ENCODE assay signal across 16 cellular contexts in the genomic region with DNA sequence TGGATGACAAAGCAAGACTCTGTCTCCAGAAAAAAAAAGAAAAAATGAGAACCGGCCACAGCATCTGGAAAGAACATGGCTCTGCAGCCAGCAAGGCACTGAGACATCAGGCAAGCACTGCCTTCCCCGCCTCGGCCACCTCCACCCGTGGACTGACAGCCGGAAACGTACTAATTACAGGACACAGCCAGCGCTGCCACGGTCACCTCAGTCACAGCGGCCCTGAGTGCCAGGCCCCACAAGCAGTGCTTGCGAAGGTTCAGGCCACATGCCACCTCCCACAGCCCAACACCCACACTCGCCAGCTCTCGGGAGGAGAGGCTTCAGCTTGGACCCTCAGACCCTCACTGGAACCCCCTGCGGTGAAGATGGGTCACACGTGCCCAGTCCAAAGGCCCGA. TPM values are rescaled to one million over a fixed set of nuclear protein-coding genes. Genes with fewer than 3 reads are reported as not detected.
A peak's percentile ranks its signal among the peaks of the same experiment; 100 is the strongest.
DNase-seq lines count a peak whose midpoint lies in the region; ATAC-seq and TF ChIP-seq lines count a peak whose summit lies in the region.
"Had no signal": no experiment of that assay in that cellular context is flagged by ENCODE, and none has a peak within 500 bp of the region (broad histone marks: within the 10 kb centered on the region; RNA-seq: fewer than 3 reads in every experiment).

No MANE protein-coding gene starts in this region.

- H3K9ac ChIP-seq in BLaER1 = no peak overlapping the region
- peak overlapping the region; percentile 40; the same call in 1 of the 2 replicates for H3K9ac ChIP-seq in HCT116 (ENCODE audit: low read length)
- peak overlapping the region; percentile 17 for H3K9ac ChIP-seq in neuronal stem cell (ENCODE audit: low read depth, low read length, poor library complexity)

- no peak overlapping the region for H2BK12ac ChIP-seq in neuronal stem cell (ENCODE audit: low read length)

- DNase-seq in Right ventricle myocardium inferior (ENCODE audit: missing footprints) (peak; percentile 67), right atrium auricular region (ENCODE audit: low spot score) (no peak), HCT116 (ENCODE audit: low read depth, low spot score) (no peak), neuronal stem cell (ENCODE audit: low spot score) (no peak), germinal center (ENCODE audit: low spot score) (no peak), NCI-H446 treated with DMSO at 0.1 percent for 48 hours (lab: John Stamatoyannopoulos, UW) (no peak)
- DNase-seq: 8988T; Caco-2; CD4-positive, alpha-beta T cell; DMS153; DMS79; GF-D8; GOT3 had no signal

- no peak overlapping the region for H4K8ac ChIP-seq in neuronal stem cell (ENCODE audit: low read depth, low read length)

- H2BK5ac ChIP-seq in neuronal stem cell (ENCODE audit: low read length) = no peak overlapping the region

- H3K4me1 ChIP-seq in right atrium auricular region (peaks cover 0 to 9% of the 10 kb centered on the region in 2 donors), BLaER1 (peaks cover 37% of the 10 kb centered on the region), HCT116 (ENCODE audit: control insufficient read depth in 1 of 2, insufficient read depth in 2 of 2, low read length in 2 of 2) (peaks cover 11 to 19% of the 10 kb centered on the region in 2 experiments), neuronal stem cell (ENCODE audit: control insufficient read depth in 2 of 2, insufficient read depth in 1 of 2, low read depth in 1 of 2, low read length in 2 of 2) (peaks cover 0 to 2% of the 10 kb centered on the region in 2 donors)
- H3K4me1 ChIP-seq: HAP-1 had no signal

- H3K27ac ChIP-seq in right atrium auricular region = peak overlapping the region in 1 of 2 donors; percentile 62
- peak overlapping the region; percentile 22; the same call in 1 of the 2 replicates for H3K27ac ChIP-seq in BLaER1
- no peak overlapping the region; the same call in 1 of the 2 replicates for H3K27ac ChIP-seq in HCT116 (ENCODE audit: low read depth, low read length)
- no peak overlapping the region for H3K27ac ChIP-seq in neuronal stem cell (replicated peaks; ENCODE audit: low read length)
- H3K27ac ChIP-seq: C4-2B had no signal

- H3K14ac ChIP-seq in neuronal stem cell (ENCODE audit: low read length) = no peak overlapping the region

- ATAC-seq in Right ventricle myocardium inferior (peak; percentile 41), HCT116 (no peak)

- no peaks in the 10 kb centered on the region for H3K9me2 ChIP-seq in HCT116 (ENCODE audit: insufficient read depth)

- POLR2A ChIA-PET in HCT116 (lab: Charles Lee) = no interaction called here

- no peak overlapping the region for H3K23ac ChIP-seq in neuronal stem cell (ENCODE audit: low read depth, low read length, poor library complexity)

- H3K79me2 ChIP-seq in HCT116 (ENCODE audit: insufficient read depth, low read length) = no peaks in the 10 kb centered on the region

- CTCF ChIA-PET in HCT116 (lab: Charles Lee) = no interaction called here

- H3K27me3 ChIP-seq in right atrium auricular region = no peaks in the 10 kb centered on the region
- no peaks in the 10 kb centered on the region for H3K27me3 ChIP-seq in BLaER1
- no peaks in the 10 kb centered on the region for H3K27me3 ChIP-seq in HCT116 (ENCODE audit: insufficient read depth, low read length)
- no peaks in the 10 kb centered on the region for H3K27me3 ChIP-seq in neuronal stem cell (ENCODE audit: control insufficient read depth in 3 of 3, insufficient read depth in 3 of 3, low read depth in 1 of 3, low read length in 3 of 3)

- H4K20me1 ChIP-seq in BLaER1 (no peaks in the 10 kb centered on the region), HCT116 (ENCODE audit: insufficient read depth) (no peaks in the 10 kb centered on the region)

- TF ChIP-seq POLR2A in HCT116 (IDR thresholded peaks at IDR 0.05; ENCODE audit: borderline replicate concordance, extremely low read depth, insufficient read depth, insufficient read length) = no peak

- WGBS in neuronal stem cell (ENCODE audit: extremely low coverage in 2 of 2, insufficient read length in 2 of 2, insufficient replicate concordance in 1 of 2), 2 donors = no CpG with 5 or more reads among the region's 15 CpGs

- no peak overlapping the region for H2AK5ac ChIP-seq in neuronal stem cell (ENCODE audit: low read depth, low read length)

- H3K4ac ChIP-seq in neuronal stem cell (ENCODE audit: low read length) = no peak overlapping the region

- H3K4me3 ChIP-seq in right atrium auricular region (no peak overlapping the region), BLaER1 (no peak overlapping the region), HCT116 (replicated peaks in 1 of 2; ENCODE audit: low read depth in 1 of 2, low read length in 2 of 2) (no peak overlapping the region), neuronal stem cell (ENCODE audit: low read length in 2 of 2) (no peak overlapping the region)
- H3K4me3 ChIP-seq: HAP-1 had no signal

- TF ChIP-seq RAD21 in HCT116 (IDR thresholded peaks at IDR 0.05; ENCODE audit: low read depth) = no peak

- H3K18ac ChIP-seq in neuronal stem cell (ENCODE audit: low read length) = no peak overlapping the region

- H2BK120ac ChIP-seq in neuronal stem cell (ENCODE audit: low read depth, low read length) = no peak overlapping the region

- no peaks in the 10 kb centered on the region for H3K36me3 ChIP-seq in right atrium auricular region
- H3K36me3 ChIP-seq in BLaER1 = no peaks in the 10 kb centered on the region
- H3K36me3 ChIP-seq in HCT116 (ENCODE audit: control insufficient read depth in 1 of 2, insufficient read depth in 2 of 2, low read length in 2 of 2) = no peaks in the 10 kb centered on the region
- H3K36me3 ChIP-seq in neuronal stem cell (replicated peaks in 1 of 2; ENCODE audit: control insufficient read depth in 2 of 2, insufficient read depth in 2 of 2, low read length in 2 of 2) = no peaks in the 10 kb centered on the region
- H3K36me3 ChIP-seq: HAP-1 had no signal

- no peak overlapping the region for H4K91ac ChIP-seq in neuronal stem cell (ENCODE audit: low read depth, low read length, poor library complexity)

- RAD21 ChIA-PET in HCT116 (lab: Charles Lee; ENCODE audit: low non-redundant PET in 1 of 2, low total read pairs in 2 of 2, uncharacterized antibody in 2 of 2, unreplicated experiment in 2 of 2) = no interaction called here

- intact Hi-C loops in Right ventricle myocardium inferior (cut with DNase I) (no loop called here), HCT116 (cut with micrococcal nuclease) (no loop called here)

- H2AFZ ChIP-seq in HCT116 (ENCODE audit: low read depth, low read length, poor library complexity, severe bottlenecking) = no peak overlapping the region
- H2AFZ ChIP-seq in neuronal stem cell (ENCODE audit: low read length) = no peak overlapping the region

- TF ChIP-seq CTCF in right atrium auricular region (IDR thresholded peaks at IDR 0.05) = no peak
- TF ChIP-seq CTCF in HCT116 (IDR thresholded peaks at IDR 0.05 in 2 of 3, conservative IDR thresholded peaks at IDR 0.05 in 1 of 3; ENCODE audit: borderline replicate concordance in 1 of 3, insufficient read depth in 1 of 3, low read depth in 2 of 3, low read length in 2 of 3) = no peak

- no peaks in the 10 kb centered on the region for H3K79me1 ChIP-seq in neuronal stem cell (ENCODE audit: low read depth, low read length)

- H3K9me3 ChIP-seq in right atrium auricular region = no peaks in the 10 kb centered on the region
- H3K9me3 ChIP-seq in BLaER1 = no peaks in the 10 kb centered on the region
- H3K9me3 ChIP-seq in HCT116 (ENCODE audit: control insufficient read depth in 1 of 2, insufficient read depth in 1 of 2, low read depth in 1 of 2, low read length in 2 of 2) = no peaks in the 10 kb centered on the region
- H3K9me3 ChIP-seq in neuronal stem cell (replicated peaks in 1 of 2; ENCODE audit: control insufficient read depth in 2 of 2, insufficient read depth in 1 of 2, low read depth in 1 of 2, low read length in 2 of 2) = no peaks in the 10 kb centered on the region
- H3K9me3 ChIP-seq: Caco-2, HAP-1 had no signal

- BruUV-seq in HCT116 (replicated peaks; lab: Mats Ljungman, UMichigan) = no TSS peak

- peak overlapping the region; percentile 76 for H3K4me2 ChIP-seq in BLaER1
- H3K4me2 ChIP-seq in HCT116 (ENCODE audit: low read length) = peak overlapping the region; percentile 75
- no peak overlapping the region for H3K4me2 ChIP-seq in neuronal stem cell (ENCODE audit: insufficient read depth, low read length, poor library complexity, severe bottlenecking)

- no peak overlapping the region for H2BK15ac ChIP-seq in neuronal stem cell (ENCODE audit: low read length)

TF ChIP-seq in HCT116, 20 proteins besides CTCF, POLR2A, EP300 and RAD21:
- TF ChIP-seq ATF3 (IDR thresholded peaks at IDR 0.05) (no peak), SRF (IDR thresholded peaks at IDR 0.05; ENCODE audit: low read depth) (no peak), ZFX (IDR thresholded peaks at IDR 0.05) (no peak), JUND (IDR thresholded peaks at IDR 0.05) (no peak), SP1 (IDR thresholded peaks at IDR 0.05; ENCODE audit: low read depth) (no peak), EGR1 (IDR thresholded peaks at IDR 0.05; ENCODE audit: low read depth) (no peak), SIN3A (IDR thresholded peaks at IDR 0.05; ENCODE audit: low read depth) (no peak), FOSL1 (IDR thresholded peaks at IDR 0.05; ENCODE audit: low read depth) (no peak), ELF1 (IDR thresholded peaks at IDR 0.05; ENCODE audit: borderline replicate concordance, low read depth) (no peak)
TF ChIP-seq in HCT116: peak in this region for 0.

RNA-seq across cellular contexts. Expression of gene FAM53A, which starts 16.8 kb away (rescaled TPM):
- total RNA-seq in Right ventricle myocardium inferior (0.49 TPM), right atrium auricular region (1 to 10 TPM; 1.0 to 1.9 TPM), HCT116 (2021; ENCODE audit: unreplicated experiment) (1.1 TPM)
- 0.79 and 1.4 TPM in 2 replicates for polyA plus RNA-seq in HCT116 (2012)
- polyA plus RNA-seq in neuronal stem cell (2013, experiment 1 of 2) = 2.0 TPM
- polyA plus RNA-seq in neuronal stem cell (2013, experiment 2 of 2) = 1.3 TPM

RNA-seq across cellular contexts. Expression of gene SLBP, which starts 44.8 kb away (rescaled TPM):
- total RNA-seq in Right ventricle myocardium inferior = 13.7 TPM
- total RNA-seq in right atrium auricular region = 10 to 100 TPM; 15.6 to 20.1 TPM
- total RNA-seq in HCT116 (2021; ENCODE audit: unreplicated experiment) = 101 TPM
- polyA plus RNA-seq in HCT116 (2012) = 37.5 and 49.0 TPM in 2 replicates
- polyA plus RNA-seq in neuronal stem cell (2013, experiment 1 of 2) = 44.6 TPM
- polyA plus RNA-seq in neuronal stem cell (2013, experiment 2 of 2) = 44.5 TPM

RNA-seq across cellular contexts. Expression of gene TMEM129, which starts 53.9 kb away (rescaled TPM):
- total RNA-seq in Right ventricle myocardium inferior (26.3 TPM), right atrium auricular region (10 to 100 TPM; 59.0 to 75.4 TPM), HCT116 (2021; ENCODE audit: unreplicated experiment) (29.4 TPM)
- polyA plus RNA-seq in HCT116 (2012) = 24.9 and 26.5 TPM in 2 replicates
- 28.3 TPM for polyA plus RNA-seq in neuronal stem cell (2013, experiment 1 of 2)
- 26.4 TPM for polyA plus RNA-seq in neuronal stem cell (2013, experiment 2 of 2)

RNA-seq across cellular contexts. Expression of gene TACC3, which starts 54.0 kb away (rescaled TPM):
- 7.0 TPM for total RNA-seq in Right ventricle myocardium inferior
- 1 to 10 TPM; 3.7 to 5.3 TPM for total RNA-seq in right atrium auricular region
- total RNA-seq in HCT116 (2021; ENCODE audit: unreplicated experiment) = 106 TPM
- polyA plus RNA-seq in HCT116 (2012) = 99.5 and 103 TPM in 2 replicates
- polyA plus RNA-seq in neuronal stem cell (2013, experiment 1 of 2) = 110 TPM
- polyA plus RNA-seq in neuronal stem cell (2013, experiment 2 of 2) = 108 TPM
